In genomic region chr9:130763585-130764200, GRCh38 we compare ENCODE assay signal across 25 cellular contexts.
DNase-seq lines count a peak whose midpoint lies in the region; ATAC-seq, FAIRE-seq and TF ChIP-seq lines count a peak whose summit lies in the region.
"Had no signal": no experiment of that assay in that cellular context is flagged by ENCODE, and none has a peak within 500 bp of the region (broad histone marks: within the 10 kb centered on the region; RNA-seq: fewer than 3 reads in every experiment).

No MANE protein-coding gene starts in this region.

- in situ Hi-C loops in IMR-90 (cut with MboI; ENCODE audit: low sequenced_read_pairs), result no loop called here

- H2BK20ac ChIP-seq in IMR-90 (ENCODE audit: low read depth, low read length), result no peak overlapping the region

- H2BK120ac ChIP-seq in IMR-90 (ENCODE audit: low read depth, low read length) (no peak overlapping the region), trophoblast cell (ENCODE audit: insufficient read depth, low read length, poor library complexity) (no peak overlapping the region)

- H4K91ac ChIP-seq in IMR-90 (ENCODE audit: insufficient read depth, low read depth, low read length) (no peak overlapping the region), trophoblast cell (ENCODE audit: low read depth, low read length) (no peak overlapping the region)

- no peak overlapping the region for H2BK15ac ChIP-seq in IMR-90 (ENCODE audit: low read depth, low read length)

- no peak overlapping the region for H3K23ac ChIP-seq in IMR-90 (ENCODE audit: low read depth, low read length)
- no peak overlapping the region for H3K23ac ChIP-seq in trophoblast cell (ENCODE audit: low read length)

- peak overlapping the region; percentile 84 for H3K27ac Mint-ChIP-seq in endothelial cell (ENCODE audit: unreplicated experiment)
- no peak overlapping the region for H3K27ac Mint-ChIP-seq in progenitor cell of endocrine pancreas
- H3K27ac Mint-ChIP-seq: activated CD4-positive, alpha-beta memory T cell treated with anti-CD3 and anti-CD28 coated beads, Interleukin-2, amount 10 ng/mL, durations not matched to agents 7 days and 5 days; activated naive CD4-positive, alpha-beta T cell treated with anti-CD3 and anti-CD28 coated beads, Interleukin-2, amount 50 U/mL, for 72 hours had no signal

- peaks cover 28% of the 10 kb centered on the region for H3K4me1 ChIP-seq in IMR-90 (ENCODE audit: control insufficient read depth, insufficient read depth, low read length)
- H3K4me1 ChIP-seq in trophoblast cell (ENCODE audit: control insufficient read depth in 1 of 2, insufficient read depth in 2 of 2, low read length in 2 of 2), result peaks cover 4 to 6% of the 10 kb centered on the region in 2 experiments
- H3K4me1 ChIP-seq in pancreas, result peaks cover 0 to 12% (median 2%) of the 10 kb centered on the region in 3 donors

- no peak for TF ChIP-seq RAD21 in IMR-90 (IDR thresholded peaks at IDR 0.05; ENCODE audit: low read length)

- H3K27ac ChIP-seq in IMR-90 (ENCODE audit: insufficient read depth, low read length), result no peak overlapping the region
- no peak overlapping the region for H3K27ac ChIP-seq in trophoblast cell (ENCODE audit: low read depth, low read length)
- H3K27ac ChIP-seq in pancreas, result no peak overlapping the region
- H3K27ac ChIP-seq: body of pancreas, heart right ventricle, psoas muscle, SJSA1, vagina had no signal

- H3K9me3 Mint-ChIP-seq in endothelial cell (ENCODE audit: unreplicated experiment) (no peaks in the 10 kb centered on the region), progenitor cell of endocrine pancreas (ENCODE audit: low read depth) (no peaks in the 10 kb centered on the region)
- H3K9me3 Mint-ChIP-seq: activated CD4-positive, alpha-beta memory T cell treated with anti-CD3 and anti-CD28 coated beads, Interleukin-2, amount 10 ng/mL, durations not matched to agents 7 days and 5 days; activated naive CD4-positive, alpha-beta T cell treated with anti-CD3 and anti-CD28 coated beads, Interleukin-2, amount 50 U/mL, for 72 hours; activated T-cell treated with anti-CD3 and anti-CD28 coated beads, Interleukin-2, amount 50 U/mL, for 24 hours; WTC11 had no signal

- H3K27me3 Mint-ChIP-seq in endothelial cell (ENCODE audit: unreplicated experiment) (no peaks in the 10 kb centered on the region), progenitor cell of endocrine pancreas (no peaks in the 10 kb centered on the region)
- H3K27me3 Mint-ChIP-seq: activated CD4-positive, alpha-beta memory T cell treated with anti-CD3 and anti-CD28 coated beads, Interleukin-2, amount 10 ng/mL, durations not matched to agents 7 days and 5 days; activated T-cell treated with anti-CD3 and anti-CD28 coated beads, Interleukin-2, amount 50 U/mL, for 24 hours had no signal

- no peaks in the 10 kb centered on the region for H3K27me3 ChIP-seq in IMR-90 (ENCODE audit: control insufficient read depth, insufficient read depth, low read length)
- no peaks in the 10 kb centered on the region for H3K27me3 ChIP-seq in trophoblast cell (ENCODE audit: insufficient read depth, low read length)
- H3K27me3 ChIP-seq in pancreas, result no peaks in the 10 kb centered on the region
- H3K27me3 ChIP-seq: body of pancreas, heart right ventricle, SJSA1, vagina had no signal

- H3K14ac ChIP-seq in IMR-90 (replicated peaks; ENCODE audit: low read depth, low read length) (no peak overlapping the region), trophoblast cell (ENCODE audit: low read length) (no peak overlapping the region)

- intact Hi-C loops in IMR-90 (cut with micrococcal nuclease) (no loop called here), pancreas (cut with DNase I) (loop anchor here in 1 of 3 donors (10.0 kb wide), 1 partner anchor 49 kb away; no protein-coding TSS in a partner anchor)

- H3K4me1 Mint-ChIP-seq in endothelial cell (ENCODE audit: unreplicated experiment), result peaks cover 62% of the 10 kb centered on the region
- H3K4me1 Mint-ChIP-seq in progenitor cell of endocrine pancreas (ENCODE audit: low read depth), result peaks cover 19% of the 10 kb centered on the region

- no peaks in the 10 kb centered on the region for H3K36me3 ChIP-seq in IMR-90 (ENCODE audit: control insufficient read depth, insufficient read depth, low read length)
- no peaks in the 10 kb centered on the region for H3K36me3 ChIP-seq in trophoblast cell (ENCODE audit: control insufficient read depth in 1 of 2, insufficient read depth in 2 of 2, low read length in 2 of 2)
- H3K36me3 ChIP-seq in pancreas, result no peaks in the 10 kb centered on the region
- H3K36me3 ChIP-seq: heart right ventricle, SJSA1, vagina had no signal

- TF ChIP-seq POLR2A in IMR-90 (IDR thresholded peaks at IDR 0.05; ENCODE audit: low read depth, low read length), result no peak

- peaks cover 2% of the 10 kb centered on the region for H3K79me2 ChIP-seq in trophoblast cell (ENCODE audit: control insufficient read depth, insufficient read depth, low read length, poor library complexity)

- H2BK12ac ChIP-seq in trophoblast cell (ENCODE audit: low read length), result no peak overlapping the region

- ATAC-seq in IMR-90 (ENCODE audit: low read depth), result no peak
- no peak for ATAC-seq in HG02981 (IDR thresholded peaks at IDR 0.05; ENCODE audit: unreplicated experiment)
- no peak for ATAC-seq in pancreas
- ATAC-seq: activated naive CD4-positive, alpha-beta T cell treated with anti-CD3 and anti-CD28 coated beads, Interleukin-2, amount 50 U/mL, for 72 hours; body of pancreas; heart right ventricle; WTC11 had no signal

- H2AK5ac ChIP-seq in IMR-90 (ENCODE audit: low read depth, low read length) (peak overlapping the region; percentile 47; the same call in 1 of the 2 replicates), trophoblast cell (ENCODE audit: low read length) (no peak overlapping the region)

- TF ChIP-seq CTCF in IMR-90 (conservative IDR thresholded peaks at IDR 0.05; ENCODE audit: low read depth, low read length) (no peak), endothelial cell (IDR thresholded peaks at IDR 0.05; ENCODE audit: unreplicated experiment) (no peak), pancreas (IDR thresholded peaks at IDR 0.05) (no peak), progenitor cell of endocrine pancreas (IDR thresholded peaks at IDR 0.05; ENCODE audit: unreplicated experiment) (no peak)

- dilution Hi-C loops in IMR-90 (cut with HindIII; ENCODE audit: low sequenced_read_pairs, unreplicated experiment), result no loop called here

- no peak for FAIRE-seq in pancreas (lab: Jason Lieb, UNC)
- FAIRE-seq: colon, GM12891 had no signal

- H4K5ac ChIP-seq in IMR-90 (ENCODE audit: low read depth, low read length), result no peak overlapping the region

- H3K79me1 ChIP-seq in IMR-90 (ENCODE audit: low read depth in 1 of 2, low read length in 2 of 2) (peaks cover 34 to 74% of the 10 kb centered on the region in 2 experiments), trophoblast cell (ENCODE audit: low read length) (no peaks in the 10 kb centered on the region)

- H3K9me1 ChIP-seq in IMR-90 (ENCODE audit: insufficient read depth, low read length), result peaks cover 30% of the 10 kb centered on the region

- no peak overlapping the region for H2AFZ ChIP-seq in IMR-90 (replicated peaks; ENCODE audit: low read length, poor library complexity)
- H2AFZ ChIP-seq in trophoblast cell (ENCODE audit: insufficient read depth, low read length, poor library complexity), result no peak overlapping the region

- no peak overlapping the region for H3K4me3 ChIP-seq in IMR-90 (ENCODE audit: insufficient read depth, low read depth, low read length)
- peak overlapping the region; percentile 37 for H3K4me3 ChIP-seq in trophoblast cell (ENCODE audit: low read depth, low read length)
- no peak overlapping the region for H3K4me3 ChIP-seq in pancreas
- H3K4me3 ChIP-seq: body of pancreas, heart right ventricle, lung, psoas muscle, SJSA1, vagina had no signal

- H3K9me3 ChIP-seq in IMR-90 (ENCODE audit: control insufficient read depth, insufficient read depth, low read length) (no peaks in the 10 kb centered on the region), trophoblast cell (ENCODE audit: insufficient read depth, low read depth, low read length) (no peaks in the 10 kb centered on the region), pancreas (no peaks in the 10 kb centered on the region)
- H3K9me3 ChIP-seq: body of pancreas, heart right ventricle, psoas muscle, SJSA1, vagina had no signal

- POLR2A ChIA-PET in IMR-90 (lab: Charles Lee; ENCODE audit: unreplicated experiment), result interaction anchor here (0.5 to 0.6 kb wide), 2 partner anchors 97 to 102 kb away, joined by 3 to 12 read pairs; no protein-coding TSS in a partner anchor

- 0 out of 2 replicates have a peak, but pooled peaks cover 8% of the 10 kb centered on the region for H4K20me1 ChIP-seq in IMR-90 (ENCODE audit: insufficient read depth, low read length)

- no peak overlapping the region for H4K12ac ChIP-seq in trophoblast cell (ENCODE audit: low read depth, low read length)

- no peak overlapping the region for H3K9ac ChIP-seq in IMR-90 (ENCODE audit: low read depth, low read length)
- H3K9ac ChIP-seq in trophoblast cell (ENCODE audit: low read length), result no peak overlapping the region

- no peak overlapping the region for H3K56ac ChIP-seq in IMR-90 (ENCODE audit: extremely low read depth, insufficient read depth, low read length)

- peak overlapping the region; percentile 30; the same call in 1 of the 2 replicates for H3K4ac ChIP-seq in IMR-90 (ENCODE audit: low read depth, low read length)
- no peak overlapping the region for H3K4ac ChIP-seq in trophoblast cell (ENCODE audit: low read depth, low read length)

- no peak overlapping the region for H3K4me2 ChIP-seq in IMR-90 (ENCODE audit: low read depth, low read length)
- H3K4me2 ChIP-seq in trophoblast cell (ENCODE audit: low read length), result no peak overlapping the region

- H4K8ac ChIP-seq in IMR-90 (ENCODE audit: low read depth in 2 of 2, low read length in 2 of 2) (peak overlapping the region in 1 of 2 experiments; percentile 15; a peak in 1 of 4 replicates), trophoblast cell (ENCODE audit: low read depth, low read length) (no peak overlapping the region)

- CTCF ChIA-PET in IMR-90 (lab: Yijun Ruan, JAX), result no interaction called here

- H3K4me3 Mint-ChIP-seq in endothelial cell (ENCODE audit: unreplicated experiment), result no peak overlapping the region
- H3K4me3 Mint-ChIP-seq in progenitor cell of endocrine pancreas (ENCODE audit: low read depth), result no peak overlapping the region
- H3K4me3 Mint-ChIP-seq: activated CD4-positive, alpha-beta memory T cell treated with anti-CD3 and anti-CD28 coated beads, Interleukin-2, amount 10 ng/mL, durations not matched to agents 7 days and 5 days; activated T-cell treated with anti-CD3 and anti-CD28 coated beads, Interleukin-2, amount 50 U/mL, for 24 hours; WTC11 had no signal

- H2AK9ac ChIP-seq in IMR-90 (replicated peaks; ENCODE audit: low read depth, low read length, poor library complexity), result no peak overlapping the region

- DNase-seq in NCI-H2227 (lab: John Stamatoyannopoulos, UW; ENCODE audit: unreplicated experiment), result peak; percentile 22
- no peak for DNase-seq in NCI-H2227 treated with DMSO at 0.1 percent for 48 hours (lab: John Stamatoyannopoulos, UW)
- no peak for DNase-seq in IMR-90
- no peak for DNase-seq in endothelial cell (ENCODE audit: low spot score)
- DNase-seq in trophoblast cell, result no peak
- DNase-seq in pancreas, result no peak
- no peak for DNase-seq in progenitor cell of endocrine pancreas (ENCODE audit: low spot score, unreplicated experiment)
- DNase-seq: activated CD4-positive, alpha-beta memory T cell treated with anti-CD3 and anti-CD28 coated beads, Interleukin-2, amount 10 ng/mL, durations not matched to agents 7 days and 5 days; activated T-cell treated with anti-CD3 and anti-CD28 coated beads, Interleukin-2, amount 50 U/mL, for 24 hours; body of pancreas; C1 segment of cervical spinal cord; heart right ventricle; KBM-7; NCI-H2029 treated with DMSO at 0.1 percent for 48 hours; NCI-H526; psoas muscle; stimulated activated CD4-positive, alpha-beta T cell treated with anti-CD3 and anti-CD28 coated beads, Interleukin-4, amount 100 ng/mL, for 24 hours had no signal

- H3K36me3 Mint-ChIP-seq in endothelial cell (ENCODE audit: low read depth, unreplicated experiment) (no peaks in the 10 kb centered on the region), progenitor cell of endocrine pancreas (ENCODE audit: insufficient read depth) (no peaks in the 10 kb centered on the region)
- H3K36me3 Mint-ChIP-seq: activated naive CD4-positive, alpha-beta T cell treated with anti-CD3 and anti-CD28 coated beads, Interleukin-2, amount 50 U/mL, for 72 hours; WTC11 had no signal

- H3K18ac ChIP-seq in IMR-90 (ENCODE audit: low read depth, low read length) (no peak overlapping the region), trophoblast cell (ENCODE audit: low read length) (no peak overlapping the region)

- 77% methylated on average over 4 of the region's 12 CpGs; no CpG with 5 or more reads in 1 of the 2 experiments for WGBS in IMR-90 (ENCODE audit: extremely low coverage in 2 of 2, insufficient read length in 1 of 2), 2 experiments
- WGBS in trophoblast cell (ENCODE audit: extremely low coverage, insufficient coverage, insufficient read length), result no CpG with 5 or more reads among the region's 12 CpGs
- WGBS in pancreas, 2 donors, result 89 to 94% methylated on average over 12 of the region's 12 CpGs

- no TSS peak for BruUV-seq in IMR-90 (replicated peaks; lab: Mats Ljungman, UMichigan)

- H2BK5ac ChIP-seq in IMR-90 (ENCODE audit: low read depth, low read length, poor library complexity, severe bottlenecking) (no peak overlapping the region), trophoblast cell (ENCODE audit: low read depth, low read length, poor library complexity) (no peak overlapping the region)
